ENCODE assay signal across 9 cellular contexts in the genomic region with DNA sequence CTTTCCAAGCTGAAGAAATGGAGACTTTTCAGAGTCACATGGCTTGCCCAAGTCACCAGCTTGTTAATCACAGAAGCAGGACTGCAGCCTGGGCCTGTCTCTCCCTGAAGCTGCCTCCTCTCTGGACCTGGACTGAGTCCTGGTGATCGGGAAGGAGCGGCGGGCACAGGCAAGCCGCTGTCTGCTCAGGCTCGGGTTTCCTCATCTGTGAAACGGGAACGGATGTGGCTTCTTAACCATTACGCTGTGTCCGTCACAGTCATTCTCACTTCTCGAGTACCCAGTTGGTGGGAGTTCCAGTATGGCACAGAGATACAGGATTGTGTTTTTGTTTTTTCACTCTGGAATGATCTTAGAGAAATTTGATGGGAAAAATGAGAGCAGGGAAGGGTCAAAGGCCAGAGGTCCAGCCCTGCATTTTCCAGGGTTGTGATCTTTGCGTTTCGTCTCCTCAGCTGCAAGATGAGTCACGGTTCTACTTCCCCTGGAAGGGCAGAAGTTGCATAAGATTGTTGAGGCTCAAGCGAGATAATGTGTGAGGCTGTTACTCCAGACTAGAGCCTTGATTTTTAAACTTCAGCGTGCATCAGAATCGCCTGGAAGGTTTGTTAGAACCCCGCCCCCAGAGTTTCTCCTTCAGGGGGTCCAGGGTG. TPM values are rescaled to one million over a fixed set of nuclear protein-coding genes. Genes with fewer than 3 reads are reported as not detected.
DNase-seq lines count a peak whose midpoint lies in the region; ATAC-seq and TF ChIP-seq lines count a peak whose summit lies in the region.
"Had no signal": no experiment of that assay in that cellular context is flagged by ENCODE, and none has a peak within 500 bp of the region (broad histone marks: within the 10 kb centered on the region; RNA-seq: fewer than 3 reads in every experiment).

No MANE protein-coding gene starts in this region.

- TF ChIP-seq CTCF in fibroblast of villous mesenchyme (IDR thresholded peaks at IDR 0.05; ENCODE audit: insufficient read depth, low read depth, low read length) (no peak), sigmoid colon (IDR thresholded peaks at IDR 0.05) (no peak)

- no peaks in the 10 kb centered on the region for H3F3A ChIP-seq in GM23248 (ENCODE audit: insufficient read depth)

- H2AFZ ChIP-seq in GM23248: no peak overlapping the region

- H3K4me3 ChIP-seq in GM23248: no peak overlapping the region
- no peak overlapping the region for H3K4me3 ChIP-seq in fibroblast of villous mesenchyme (ENCODE audit: low read depth, low read length)
- no peak overlapping the region for H3K4me3 ChIP-seq in sigmoid colon

- in situ Hi-C loops in GM23248 (cut with MboI) (loop anchor here (5.0 to 25.0 kb wide), 2 partner anchors 125 to 775 kb away; no protein-coding TSS in a partner anchor), SK-MEL-5 (cut with HindIII; ENCODE audit: low pct_unique_long_range_greater_than_20kb, low sequenced_read_pairs) (no loop called here)

- WGBS in GM23248 (ENCODE audit: low coverage in 1 of 2, low lambda C conversion rate in 2 of 2, missing lambda C conversion rate in 2 of 2), 2 experiments: 59 to 61% methylated on average over 17 of the region's 17 CpGs
- 75 to 82% methylated on average over 17 of the region's 17 CpGs for WGBS in sigmoid colon, 2 donors

- ATAC-seq in GM19023 (IDR thresholded peaks at IDR 0.05; ENCODE audit: unreplicated experiment): no peak
- ATAC-seq in GM21423 (IDR thresholded peaks at IDR 0.05; ENCODE audit: unreplicated experiment): no peak

- peak; percentile 36 for DNase-seq in GM23248
- peak; percentile 33 for DNase-seq in SK-MEL-5 (ENCODE audit: low read depth, low spot score)
- DNase-seq in fibroblast of villous mesenchyme (ENCODE audit: low read depth): peak; percentile 91
- DNase-seq in sigmoid colon: no peak
- DNase-seq in SK-N-DZ (ENCODE audit: low spot score): no peak
- no peak for DNase-seq in activated CD4-positive, CD25-positive, alpha-beta regulatory T cell (lab: John Stamatoyannopoulos, UW)
- DNase-seq: effector CD8-positive, alpha-beta T cell had no signal

- H3K9me3 ChIP-seq in GM23248 (ENCODE audit: low read depth) (no peaks in the 10 kb centered on the region), sigmoid colon (no peaks in the 10 kb centered on the region)

- no peak for TF ChIP-seq EP300 in sigmoid colon (IDR thresholded peaks at IDR 0.05)

- intact Hi-C loops in sigmoid colon (cut with DNase I): no loop called here

- H3K27ac ChIP-seq in GM23248 (no peak overlapping the region), sigmoid colon (peak overlapping the region in 3 of 4 donors; percentile 40 to 60 (median 56))

- H4K20me1 ChIP-seq in GM23248 (ENCODE audit: insufficient read depth): no peaks in the 10 kb centered on the region

- H3K4me1 ChIP-seq in GM23248 (ENCODE audit: insufficient read depth): no peaks in the 10 kb centered on the region
- peaks cover 0 to 6% (median 0%) of the 10 kb centered on the region in 4 donors for H3K4me1 ChIP-seq in sigmoid colon

- no peak overlapping the region for H3K4me2 ChIP-seq in GM23248 (ENCODE audit: unreplicated experiment)

- no peaks in the 10 kb centered on the region for H3K79me2 ChIP-seq in GM23248 (ENCODE audit: insufficient read depth)

- H3K9me2 ChIP-seq in GM23248 (ENCODE audit: insufficient read depth): no peaks in the 10 kb centered on the region

- H3K36me3 ChIP-seq in GM23248 (ENCODE audit: low read depth) (no peaks in the 10 kb centered on the region), sigmoid colon (no peaks in the 10 kb centered on the region)

- H3K9ac ChIP-seq in GM23248: no peak overlapping the region

- peaks cover 10% of the 10 kb centered on the region; the same call in 1 of the 2 replicates for H3K27me3 ChIP-seq in GM23248 (replicated peaks; ENCODE audit: insufficient read depth)
- no peaks in the 10 kb centered on the region for H3K27me3 ChIP-seq in sigmoid colon

- no peak for TF ChIP-seq POLR2A in sigmoid colon (IDR thresholded peaks at IDR 0.05)

RNA-seq across cellular contexts. Expression of a gene that starts 7.6 kb away (rescaled TPM):
- total RNA-seq in GM23248 (2014; rRNA removed; shearing (Covaris generic)): not detected in 2 replicates
- polyA plus RNA-seq in GM23248 (2016; fragmentation: Nextera tagmentation; extraction: Ambion mirVana): not detected in 2 replicates
- not detected in 2 replicates for total RNA-seq in SK-MEL-5 (2014; rRNA removed; shearing (Covaris generic))
- polyA plus RNA-seq in SK-MEL-5 (2015; cell fraction: cytosol; rRNA removed): not detected in 2 replicates
- polyA plus RNA-seq in SK-MEL-5 (2015; cell fraction: nucleus; rRNA removed): not detected in 2 replicates
- total RNA-seq in fibroblast of villous mesenchyme: not detected in 2 replicates
- total RNA-seq in sigmoid colon: under 1 TPM in 1 of 4 donors, not detected in 3; 0.41 TPM
- polyA plus RNA-seq in sigmoid colon: under 1 TPM in 1 of 3 donors, not detected in 2; 0.09 TPM
- polyA plus RNA-seq in SK-N-DZ (2014; cell fraction: cytosol; rRNA removed): 0.02 and 0.21 TPM in 2 replicates
- polyA plus RNA-seq in SK-N-DZ (2014; cell fraction: nucleus; rRNA removed): 0.18 TPM in 1 of 2 replicates, not detected in the other

Comparison
In these comparisons a context has a peak if more than half of its experiments do, and no peak if none do; other contexts are left out.
1. DNase-seq: peak in GM23248 (single experiment), SK-MEL-5 (single experiment) and fibroblast of villous mesenchyme (single experiment); none in sigmoid colon (single experiment), SK-N-DZ (single experiment) and activated CD4-positive, CD25-positive, alpha-beta regulatory T cell (0 of 4).